7 cellular contexts compared by ENCODE assay signal in genomic region chr4:99563310-99564186, GRCh38.
A peak's percentile ranks its signal among the peaks of the same experiment; 100 is the strongest.
DNase-seq lines count a peak whose midpoint lies in the region; ATAC-seq lines count a peak whose summit lies in the region.

Gene TRMT10A (minus strand): TSS chr4:99564039. CDS start chr4:99559338, 4,701 bp downstream.

- H3K4me1 ChIP-seq in rectal smooth muscle tissue (ENCODE audit: control insufficient read depth, insufficient read depth, low read length), result no peaks in the 10 kb centered on the region

- H3K27me3 ChIP-seq in rectal smooth muscle tissue (ENCODE audit: control insufficient read depth, insufficient read depth, low read length), result no peaks in the 10 kb centered on the region

- peak within 1 kb of the TSS; percentile 81 for H3K4me3 ChIP-seq in rectal smooth muscle tissue (ENCODE audit: low read length)

- no peaks in the 10 kb centered on the region for H3K36me3 ChIP-seq in rectal smooth muscle tissue (ENCODE audit: control insufficient read depth, insufficient read depth, low read length)

- DNase-seq in NCI-H1930 (lab: John Stamatoyannopoulos, UW) (peak; percentile 91 to 94), T-helper 9 cell (peak; percentile 89), astrocyte of the hippocampus (ENCODE audit: low read depth, low spot score) (peak; percentile 99), hepatic stellate cell (ENCODE audit: low spot score) (peak; percentile 89)

- peak within 1 kb of the TSS; percentile 76 for H3K9ac ChIP-seq in rectal smooth muscle tissue (ENCODE audit: low read length)

- ATAC-seq in GM18502 (IDR thresholded peaks at IDR 0.05; ENCODE audit: poor library complexity, unreplicated experiment) (peak; percentile 97), HG02970 (IDR thresholded peaks at IDR 0.05; ENCODE audit: low FRiP score, unreplicated experiment) (peak; percentile 95)

- peak within 1 kb of the TSS; percentile 97 for H3K27ac ChIP-seq in rectal smooth muscle tissue (ENCODE audit: low read depth, low read length)

Comparison
In these comparisons a context has a peak if more than half of its experiments do, and no peak if none do; other contexts are left out.
1. Peak in every context shown above with its lines: DNase-seq, ATAC-seq, H3K4me3 ChIP-seq and H3K27ac ChIP-seq.